8 cellular contexts compared by ENCODE assay signal in the genomic region with DNA sequence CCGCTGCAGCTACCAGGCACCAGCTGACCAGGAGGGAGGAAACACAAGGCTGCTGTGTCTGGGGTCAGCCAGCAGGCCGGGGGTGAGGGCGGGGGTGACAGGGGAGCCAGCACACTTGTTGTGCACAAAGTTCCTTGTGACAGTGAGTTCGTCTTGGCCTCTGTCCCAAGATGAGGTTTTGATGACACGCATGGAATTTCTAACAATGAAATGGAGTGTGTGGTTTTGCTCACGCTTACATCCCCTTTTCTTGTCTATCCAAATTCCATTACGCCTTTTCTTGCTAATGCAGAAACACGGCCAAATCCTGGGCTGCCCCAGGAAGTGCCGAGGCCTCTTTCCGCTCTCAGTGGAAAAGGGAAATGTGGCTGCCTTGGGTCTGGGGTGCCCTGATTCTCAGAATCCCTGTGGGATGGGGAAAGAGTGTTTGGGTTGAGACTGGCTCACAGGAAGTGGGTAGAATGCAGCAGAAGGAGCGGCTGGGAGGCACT.
A peak's percentile ranks its signal among the peaks of the same experiment; 100 is the strongest.
DNase-seq lines count a peak whose midpoint lies in the region; ATAC-seq and TF ChIP-seq lines count a peak whose summit lies in the region.

No MANE protein-coding gene starts in this region.

- CTCF ChIA-PET in CD8-positive, alpha-beta T cell (lab: Charles Lee) = no interaction called here

- H3K36me3 ChIP-seq in adipocyte (ENCODE audit: control insufficient read depth, insufficient read depth, low read length, severe bottlenecking) (no peaks in the 10 kb centered on the region), spleen (no peaks in the 10 kb centered on the region)
- H3K36me3 ChIP-seq in CD8-positive, alpha-beta T cell (ENCODE audit: insufficient read depth, low read length) = no peaks in the 10 kb centered on the region

- no peak overlapping the region for H3K27ac Mint-ChIP-seq in CD8-positive, alpha-beta T cell

- H3K4me1 ChIP-seq in adipocyte (ENCODE audit: control insufficient read depth, insufficient read depth, low read length) = peaks cover 19% of the 10 kb centered on the region
- H3K4me1 ChIP-seq in spleen = peaks cover 15 to 88% (median 57%) of the 10 kb centered on the region in 6 donors
- peaks cover 12% of the 10 kb centered on the region for H3K4me1 ChIP-seq in CD8-positive, alpha-beta T cell (ENCODE audit: insufficient read depth, low read length)

- H3K4me1 Mint-ChIP-seq in CD8-positive, alpha-beta T cell (ENCODE audit: low read depth) = peaks cover 10% of the 10 kb centered on the region

- 41 to 61% (median 55%) methylated on average over 10 to 11 of the region's 11 CpGs for WGBS in spleen, 5 donors

- H3K4me3 ChIP-seq in adipocyte (ENCODE audit: low read length) = no peak overlapping the region
- no peak overlapping the region for H3K4me3 ChIP-seq in spleen
- H3K4me3 ChIP-seq in CD8-positive, alpha-beta T cell (ENCODE audit: low read depth, low read length) = no peak overlapping the region

- peak overlapping the region; percentile 68 for H3K9ac ChIP-seq in adipocyte (ENCODE audit: low read length)

- H3K36me3 Mint-ChIP-seq in CD8-positive, alpha-beta T cell = no peaks in the 10 kb centered on the region

- peak in 1 of 11 experiments; percentile 17 for TF ChIP-seq CTCF in spleen (IDR thresholded peaks at IDR 0.05 in 8 of 11, conservative IDR thresholded peaks at IDR 0.05 in 3 of 11)
- no peak for TF ChIP-seq CTCF in CD8-positive, alpha-beta T cell (IDR thresholded peaks at IDR 0.05)

- H3K27me3 ChIP-seq in adipocyte (replicated peaks; ENCODE audit: control insufficient read depth, insufficient read depth, low read length) = no peaks in the 10 kb centered on the region
- no peaks in the 10 kb centered on the region for H3K27me3 ChIP-seq in spleen (replicated peaks in 1 of 7)
- no peaks in the 10 kb centered on the region for H3K27me3 ChIP-seq in CD8-positive, alpha-beta T cell (ENCODE audit: insufficient read depth, low read length)

- H3K9me3 ChIP-seq in adipocyte (ENCODE audit: control insufficient read depth, low read length) (no peaks in the 10 kb centered on the region), spleen (no peaks in the 10 kb centered on the region)
- no peaks in the 10 kb centered on the region for H3K9me3 ChIP-seq in CD8-positive, alpha-beta T cell (ENCODE audit: low read length)

- ATAC-seq in GM18498 (IDR thresholded peaks at IDR 0.05; ENCODE audit: unreplicated experiment) = no peak
- no peak for ATAC-seq in HG03571 (IDR thresholded peaks at IDR 0.05; ENCODE audit: unreplicated experiment)
- ATAC-seq in CD8-positive, alpha-beta T cell = no peak

- intact Hi-C loops in spleen (cut with DNase I; ENCODE audit: low total_unique reads) = no loop called here
- intact Hi-C loops in CD8-positive, alpha-beta T cell (cut with DNase I, micrococcal nuclease) = no loop called here

- TF ChIP-seq POLR2A in spleen (IDR thresholded peaks at IDR 0.05) = no peak

- POLR2A ChIA-PET in CD8-positive, alpha-beta T cell (lab: Charles Lee) = interaction anchor here (0.5 to 1.5 kb wide), 2 partner anchors 72 to 73 kb away, joined by 3 to 4 read pairs; no protein-coding TSS in a partner anchor

- no peak overlapping the region for H3K4me3 Mint-ChIP-seq in CD8-positive, alpha-beta T cell

- no peaks in the 10 kb centered on the region for H3K9me3 Mint-ChIP-seq in CD8-positive, alpha-beta T cell

- no peaks in the 10 kb centered on the region for H3K27me3 Mint-ChIP-seq in CD8-positive, alpha-beta T cell (ENCODE audit: low read depth)

- H3K27ac ChIP-seq in spleen = peak overlapping the region in 7 of 8 donors; percentile 29 to 76 (median 58)
- no peak overlapping the region for H3K27ac ChIP-seq in CD8-positive, alpha-beta T cell (ENCODE audit: low read depth, low read length)

- DNase-seq in HCEC 1CT (peak; percentile 65), adipocyte (ENCODE audit: low read depth) (peak; percentile 38), hippocampal formation (lab: John Stamatoyannopoulos, UW) (peak; percentile 77 to 81), spleen (peak; percentile 84)
- DNase-seq in activated effector memory CD4-positive, alpha-beta T cell treated with anti-CD3 and anti-CD28 coated beads, Interleukin-2, amount 50 U/mL, for 16 hours = no peak
- no peak for DNase-seq in CD8-positive, alpha-beta T cell

Comparison
In these comparisons a context has a peak if more than half of its experiments do, and no peak if none do; other contexts are left out.
1. DNase-seq: peak in HCEC 1CT (single experiment), adipocyte (single experiment), hippocampal formation (2 of 2) and spleen (single experiment); none in activated effector memory CD4-positive, alpha-beta T cell treated with anti-CD3 and anti-CD28 coated beads, Interleukin-2, amount 50 U/mL, for 16 hours (single experiment) and CD8-positive, alpha-beta T cell (0 of 7).